ENCODE assay signal across 11 cellular contexts in genomic region chr5:135535820-135536801, GRCh38. TPM values are rescaled to one million over a fixed set of nuclear protein-coding genes. Genes with fewer than 3 reads are reported as not detected.
DNase-seq lines count a peak whose midpoint lies in the region; ATAC-seq and TF ChIP-seq lines count a peak whose summit lies in the region.
"Had no signal": no experiment of that assay in that cellular context is flagged by ENCODE, and none has a peak within 500 bp of the region (broad histone marks: within the 10 kb centered on the region; RNA-seq: fewer than 3 reads in every experiment).

A gene with protein sequence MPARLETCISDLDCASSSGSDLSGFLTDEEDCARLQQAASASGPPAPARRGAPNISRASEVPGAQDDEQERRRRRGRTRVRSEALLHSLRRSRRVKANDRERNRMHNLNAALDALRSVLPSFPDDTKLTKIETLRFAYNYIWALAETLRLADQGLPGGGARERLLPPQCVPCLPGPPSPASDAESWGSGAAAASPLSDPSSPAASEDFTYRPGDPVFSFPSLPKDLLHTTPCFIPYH (minus strand): TSS chr5:135535964. CDS start chr5:135535690, 274 bp downstream.

- WGBS in mesendoderm (ENCODE audit: extremely low coverage, insufficient coverage, low lambda C conversion rate): no CpG with 5 or more reads among the region's 74 CpGs
- 0 to 6% methylated on average over 3 to 52 of the region's 74 CpGs for WGBS in transverse colon (ENCODE audit: low coverage in 1 of 2), 2 donors

- H2BK5ac ChIP-seq in mesendoderm (ENCODE audit: low read length): no peak within 1 kb of the TSS

- H3K56ac ChIP-seq in mesendoderm (ENCODE audit: low read length): no peak within 1 kb of the TSS

- H3K27me3 Mint-ChIP-seq in activated naive CD8-positive, alpha-beta T cell treated with anti-CD3 and anti-CD28 coated beads, Interleukin-2, amount 10 ng/mL, durations not matched to agents 7 days and 5 days: peaks cover 84% of the 10 kb centered on the region

- H2AK5ac ChIP-seq in mesendoderm (ENCODE audit: low read length): no peak within 1 kb of the TSS

- H3K4me3 ChIP-seq in BE2C (ENCODE audit: low read depth, low read length) (no peak within 1 kb of the TSS), HUES6 (ENCODE audit: low read depth, low read length) (peak within 1 kb of the TSS; percentile 47), mesendoderm (ENCODE audit: low read length) (no peak within 1 kb of the TSS), transverse colon (peak within 1 kb of the TSS in 1 of 4 donors; percentile 32)

- POLR2A ChIA-PET in activated naive CD8-positive, alpha-beta T cell treated with anti-CD3 and anti-CD28 coated beads, Interleukin-2, amount 10 ng/mL, durations not matched to agents 7 days and 5 days (lab: Charles Lee): no interaction called here

- H3K4ac ChIP-seq in mesendoderm (ENCODE audit: low read depth, low read length): no peak within 1 kb of the TSS

- no peak within 1 kb of the TSS for H4K8ac ChIP-seq in mesendoderm (ENCODE audit: low read depth, low read length)

- TF ChIP-seq EP300 in transverse colon (IDR thresholded peaks at IDR 0.05; ENCODE audit: low read depth): no peak

- DNase-seq in BE2C (peak; percentile 28), mesendoderm (peak; percentile 78), SKM-1 (lab: John Stamatoyannopoulos, UW; ENCODE audit: unreplicated experiment) (no peak), transverse colon (no peak), Ammon's horn (ENCODE audit: low spot score) (no peak)
- no peak for DNase-seq in activated naive CD8-positive, alpha-beta T cell treated with anti-CD3 and anti-CD28 coated beads, Interleukin-2, amount 10 ng/mL, durations not matched to agents 7 days and 5 days
- no peak for DNase-seq in stimulated activated naive CD4-positive, alpha-beta T cell (lab: John Stamatoyannopoulos, UW)
- DNase-seq: GF-D8, heart left ventricle had no signal

- H3K18ac ChIP-seq in mesendoderm (ENCODE audit: low read length): no peak within 1 kb of the TSS

- peaks cover 81% of the 10 kb centered on the region for H3K27me3 ChIP-seq in BE2C
- H3K27me3 ChIP-seq in HUES6 (ENCODE audit: control insufficient read depth, insufficient read depth, low read length): peaks cover 100% of the 10 kb centered on the region
- H3K27me3 ChIP-seq in mesendoderm (ENCODE audit: insufficient read depth, low read length, poor library complexity): peaks cover 80% of the 10 kb centered on the region
- H3K27me3 ChIP-seq in transverse colon: peaks cover 98% of the 10 kb centered on the region

- H3K27ac ChIP-seq in HUES6 (ENCODE audit: low read depth, low read length) (no peak within 1 kb of the TSS), mesendoderm (ENCODE audit: low read depth, low read length) (no peak within 1 kb of the TSS), transverse colon (no peak within 1 kb of the TSS)
- H3K27ac ChIP-seq: heart left ventricle, VCaP had no signal

- no peaks in the 10 kb centered on the region for H3K9me3 ChIP-seq in BE2C
- peaks cover 5% of the 10 kb centered on the region; the same call in 1 of the 2 replicates for H3K9me3 ChIP-seq in HUES6 (ENCODE audit: control insufficient read depth, insufficient read depth, low read depth, low read length)
- H3K9me3 ChIP-seq in transverse colon: no peaks in the 10 kb centered on the region
- H3K9me3 ChIP-seq: heart left ventricle had no signal

- intact Hi-C loops in transverse colon (cut with DNase I; ENCODE audit: low total_unique reads): loop anchor here (5.0 kb wide), 1 partner anchor 69 kb away; no protein-coding TSS in a partner anchor

- peaks cover 2% of the 10 kb centered on the region for H3K4me1 Mint-ChIP-seq in activated naive CD8-positive, alpha-beta T cell treated with anti-CD3 and anti-CD28 coated beads, Interleukin-2, amount 10 ng/mL, durations not matched to agents 7 days and 5 days

- H3K23ac ChIP-seq in mesendoderm (ENCODE audit: low read length): no peak within 1 kb of the TSS

- in situ Hi-C loops in transverse colon (cut with MboI; ENCODE audit: low pct_ligation_motif_present in 1 of 4, low pct_unique_long_range_greater_than_20kb in 1 of 4, low sequenced_read_pairs in 3 of 4): no loop called here

- H3K27ac Mint-ChIP-seq in activated naive CD8-positive, alpha-beta T cell treated with anti-CD3 and anti-CD28 coated beads, Interleukin-2, amount 10 ng/mL, durations not matched to agents 7 days and 5 days: peak within 1 kb of the TSS; percentile 58

- H3K36me3 Mint-ChIP-seq in activated naive CD8-positive, alpha-beta T cell treated with anti-CD3 and anti-CD28 coated beads, Interleukin-2, amount 10 ng/mL, durations not matched to agents 7 days and 5 days: no peaks in the 10 kb centered on the region

- H3K79me2 ChIP-seq in mesendoderm (ENCODE audit: control insufficient read depth, insufficient read depth, low read length): no peaks in the 10 kb centered on the region

- H2BK120ac ChIP-seq in mesendoderm (ENCODE audit: low read depth, low read length): no peak within 1 kb of the TSS

- no peak for TF ChIP-seq CTCF in BE2C (IDR thresholded peaks at IDR 0.05; ENCODE audit: low read depth, low read length)
- no peak for TF ChIP-seq CTCF in transverse colon (IDR thresholded peaks at IDR 0.05)

- peak within 1 kb of the TSS; percentile 30 for H3K4me3 Mint-ChIP-seq in activated naive CD8-positive, alpha-beta T cell treated with anti-CD3 and anti-CD28 coated beads, Interleukin-2, amount 10 ng/mL, durations not matched to agents 7 days and 5 days

- peak within 1 kb of the TSS; percentile 31 for H3K4me2 ChIP-seq in mesendoderm (ENCODE audit: low read length)

- H3K4me1 ChIP-seq in BE2C (no peaks in the 10 kb centered on the region), HUES6 (ENCODE audit: control insufficient read depth, insufficient read depth, low read length) (peaks cover 20% of the 10 kb centered on the region), mesendoderm (ENCODE audit: control insufficient read depth, low read depth, low read length) (no peaks in the 10 kb centered on the region), transverse colon (peaks cover 6 to 18% (median 14%) of the 10 kb centered on the region in 4 donors)

- H3K79me1 ChIP-seq in mesendoderm (ENCODE audit: low read length): no peaks in the 10 kb centered on the region

- no peak for TF ChIP-seq POLR2A in transverse colon (IDR thresholded peaks at IDR 0.05)

- H2BK15ac ChIP-seq in mesendoderm (replicated peaks; ENCODE audit: low read depth): no peak within 1 kb of the TSS

- no peaks in the 10 kb centered on the region for H3K9me3 Mint-ChIP-seq in activated naive CD8-positive, alpha-beta T cell treated with anti-CD3 and anti-CD28 coated beads, Interleukin-2, amount 10 ng/mL, durations not matched to agents 7 days and 5 days

- no peak within 1 kb of the TSS for H3K9ac ChIP-seq in HUES6 (ENCODE audit: low read length)
- H3K9ac ChIP-seq in mesendoderm (ENCODE audit: low read length): no peak within 1 kb of the TSS

- no peak for ATAC-seq in activated naive CD8-positive, alpha-beta T cell treated with anti-CD3 and anti-CD28 coated beads, Interleukin-2, amount 10 ng/mL, durations not matched to agents 7 days and 5 days (ENCODE audit: low read depth)
- ATAC-seq: heart left ventricle had no signal

- no peaks in the 10 kb centered on the region for H3K36me3 ChIP-seq in BE2C
- H3K36me3 ChIP-seq in HUES6 (ENCODE audit: control insufficient read depth, insufficient read depth, low read length): no peaks in the 10 kb centered on the region
- no peaks in the 10 kb centered on the region for H3K36me3 ChIP-seq in mesendoderm (ENCODE audit: control insufficient read depth, insufficient read depth, low read length)
- no peaks in the 10 kb centered on the region for H3K36me3 ChIP-seq in transverse colon
- H3K36me3 ChIP-seq: heart left ventricle had no signal

- no peak within 1 kb of the TSS for H4K5ac ChIP-seq in mesendoderm (ENCODE audit: low read length)

RNA-seq across cellular contexts. Expression of the gene that starts here (rescaled TPM):
- not detected for polyA plus RNA-seq in BE2C (2012; ENCODE audit: insufficient read depth, insufficient read length, low read depth)
- not detected for total RNA-seq in activated naive CD8-positive, alpha-beta T cell treated with anti-CD3 and anti-CD28 coated beads, Interleukin-2, amount 10 ng/mL, durations not matched to agents 7 days and 5 days
- not detected for polyA plus RNA-seq in mesendoderm (2013, experiment 1 of 2)
- not detected for polyA plus RNA-seq in mesendoderm (2013, experiment 2 of 2)
- total RNA-seq in transverse colon: not detected
- total RNA-seq: heart left ventricle had no signal
- polyA plus RNA-seq: heart left ventricle had no signal

Comparison
In these comparisons a context has a peak if more than half of its experiments do, and no peak if none do; other contexts are left out.
1. DNase-seq: peak in BE2C (single experiment) and mesendoderm (single experiment); none in activated naive CD8-positive, alpha-beta T cell treated with anti-CD3 and anti-CD28 coated beads, Interleukin-2, amount 10 ng/mL, durations not matched to agents 7 days and 5 days (single experiment), SKM-1 (single experiment), transverse colon (single experiment), stimulated activated naive CD4-positive, alpha-beta T cell (0 of 6) and Ammon's horn (single experiment).